In the genomic region with DNA sequence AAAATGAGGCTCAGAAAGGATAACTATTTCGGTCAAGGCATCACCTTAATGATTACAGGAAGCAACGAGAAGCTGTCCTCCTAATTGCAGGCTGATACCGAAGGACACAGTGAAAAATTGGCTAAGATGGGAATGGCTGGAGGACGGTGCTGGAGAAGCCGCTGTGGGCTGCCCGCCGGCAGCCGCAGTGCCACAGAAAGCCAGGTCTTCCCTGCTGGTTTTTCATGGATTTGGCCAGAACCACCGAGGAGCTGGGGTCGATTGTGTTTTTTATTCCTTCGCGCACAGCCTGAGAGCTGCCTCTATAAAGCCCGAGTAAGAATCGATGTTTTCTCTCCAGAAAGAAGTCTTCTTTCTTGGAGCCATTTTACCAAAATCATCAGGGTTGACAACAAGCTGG, we compare ENCODE assay signal across 18 cellular contexts.
DNase-seq lines count a peak whose midpoint lies in the region; ATAC-seq and TF ChIP-seq lines count a peak whose summit lies in the region.
"Had no signal": no experiment of that assay in that cellular context is flagged by ENCODE, and none has a peak within 500 bp of the region (broad histone marks: within the 10 kb centered on the region; RNA-seq: fewer than 3 reads in every experiment).

No MANE protein-coding gene starts in this region.

- no peak overlapping the region for H2BK120ac ChIP-seq in mesendoderm (ENCODE audit: low read depth, low read length)

- H3K27ac Mint-ChIP-seq in activated T-helper 17 cell treated with anti-CD3 and anti-CD28 coated beads, Interleukin-2, amount 50 U/mL, for 72 hours = no peak overlapping the region
- H3K27ac Mint-ChIP-seq: CD4-positive, CD25-positive, alpha-beta regulatory T cell; CD8-positive, alpha-beta memory T cell; HFFc6 had no signal

- no peaks in the 10 kb centered on the region for H3K79me1 ChIP-seq in mesendoderm (ENCODE audit: low read length)

- DNase-seq in cardiac septum (ENCODE audit: low spot score) = peak; percentile 12
- DNase-seq in heart right ventricle = no peak
- DNase-seq in cerebellum (ENCODE audit: low spot score) = peak; percentile 17
- DNase-seq in mesendoderm = no peak
- no peak for DNase-seq in left colon
- no peak for DNase-seq in T-helper 1 cell
- DNase-seq: 8988T; CD4-positive, CD25-positive, alpha-beta regulatory T cell; CD8-positive, alpha-beta memory T cell; COR-L47; DMS 273 treated with DMSO at 0.1 percent for 48 hours; DMS53; DND-41; GDM1; GM23248; HFFc6 had no signal

- no peak for TF ChIP-seq CTCF in heart right ventricle (IDR thresholded peaks at IDR 0.05)

- no peak overlapping the region for H3K9ac ChIP-seq in mesendoderm (ENCODE audit: low read length)
- H3K9ac ChIP-seq: GM23248 had no signal

- no peaks in the 10 kb centered on the region for H3K9me3 ChIP-seq in heart right ventricle

- H3K4me2 ChIP-seq in mesendoderm (ENCODE audit: low read length) = no peak overlapping the region

- H3K4me1 ChIP-seq in heart right ventricle = no peaks in the 10 kb centered on the region
- no peaks in the 10 kb centered on the region for H3K4me1 ChIP-seq in mesendoderm (ENCODE audit: control insufficient read depth, low read depth, low read length)

- H3K27ac ChIP-seq in heart right ventricle (no peak overlapping the region), mesendoderm (ENCODE audit: low read depth, low read length) (no peak overlapping the region)
- H3K27ac ChIP-seq: GM23248 had no signal

- H3K36me3 Mint-ChIP-seq in activated T-helper 17 cell treated with anti-CD3 and anti-CD28 coated beads, Interleukin-2, amount 50 U/mL, for 72 hours (ENCODE audit: low read depth) = no peaks in the 10 kb centered on the region
- H3K36me3 Mint-ChIP-seq: CD4-positive, CD25-positive, alpha-beta regulatory T cell; CD8-positive, alpha-beta memory T cell had no signal

- no peak overlapping the region for H2BK15ac ChIP-seq in mesendoderm (replicated peaks; ENCODE audit: low read depth)

- no peak overlapping the region for H3K18ac ChIP-seq in mesendoderm (ENCODE audit: low read length)

- peaks cover 0 to 59% (median 26%) of the 10 kb centered on the region in 7 donors for H3K27me3 ChIP-seq in heart right ventricle
- H3K27me3 ChIP-seq in mesendoderm (ENCODE audit: insufficient read depth, low read length, poor library complexity) = no peaks in the 10 kb centered on the region

- H2BK5ac ChIP-seq in mesendoderm (ENCODE audit: low read length) = no peak overlapping the region

- intact Hi-C loops in cardiac septum (cut with DNase I) = no loop called here
- intact Hi-C loops in heart right ventricle (cut with DNase I) = no loop called here
- intact Hi-C loops in left colon (cut with DNase I, micrococcal nuclease) = no loop called here

- H3K4me3 ChIP-seq in heart right ventricle = no peak overlapping the region
- H3K4me3 ChIP-seq in mesendoderm (ENCODE audit: low read length) = no peak overlapping the region
- H3K4me3 ChIP-seq: GM23248 had no signal

- H3K23ac ChIP-seq in mesendoderm (ENCODE audit: low read length) = no peak overlapping the region

- no peaks in the 10 kb centered on the region for H3K9me3 Mint-ChIP-seq in activated T-helper 17 cell treated with anti-CD3 and anti-CD28 coated beads, Interleukin-2, amount 50 U/mL, for 72 hours
- H3K9me3 Mint-ChIP-seq: CD4-positive, CD25-positive, alpha-beta regulatory T cell; CD8-positive, alpha-beta memory T cell had no signal

- 71 to 78% methylated on average over 14 of the region's 14 CpGs for WGBS in heart right ventricle, 2 donors
- WGBS in mesendoderm (ENCODE audit: extremely low coverage, insufficient coverage, low lambda C conversion rate) = no CpG with 5 or more reads among the region's 14 CpGs

- H3K36me3 ChIP-seq in heart right ventricle (no peaks in the 10 kb centered on the region), mesendoderm (ENCODE audit: control insufficient read depth, insufficient read depth, low read length) (no peaks in the 10 kb centered on the region)

- no peak for ATAC-seq in heart right ventricle
- no peak for ATAC-seq in left colon
- ATAC-seq in activated T-helper 17 cell treated with anti-CD3 and anti-CD28 coated beads, Interleukin-2, amount 50 U/mL, for 72 hours (replicated peaks) = no peak
- ATAC-seq: HCT116 had no signal

- peak overlapping the region; percentile 31 for H3K56ac ChIP-seq in mesendoderm (ENCODE audit: low read length)

- H4K5ac ChIP-seq in mesendoderm (ENCODE audit: low read length) = no peak overlapping the region

- no peak overlapping the region for H4K8ac ChIP-seq in mesendoderm (ENCODE audit: low read depth, low read length)

- H3K4me1 Mint-ChIP-seq in activated T-helper 17 cell treated with anti-CD3 and anti-CD28 coated beads, Interleukin-2, amount 50 U/mL, for 72 hours = no peaks in the 10 kb centered on the region
- H3K4me1 Mint-ChIP-seq: CD4-positive, CD25-positive, alpha-beta regulatory T cell; CD8-positive, alpha-beta memory T cell had no signal

- no peak overlapping the region for H3K4ac ChIP-seq in mesendoderm (ENCODE audit: low read depth, low read length)

- H3K4me3 Mint-ChIP-seq in activated T-helper 17 cell treated with anti-CD3 and anti-CD28 coated beads, Interleukin-2, amount 50 U/mL, for 72 hours = no peak overlapping the region
- H3K4me3 Mint-ChIP-seq: CD4-positive, CD25-positive, alpha-beta regulatory T cell; CD8-positive, alpha-beta memory T cell; HFFc6 had no signal

- H3K27me3 Mint-ChIP-seq in activated T-helper 17 cell treated with anti-CD3 and anti-CD28 coated beads, Interleukin-2, amount 50 U/mL, for 72 hours = peaks cover 4% of the 10 kb centered on the region
- H3K27me3 Mint-ChIP-seq: CD4-positive, CD25-positive, alpha-beta regulatory T cell had no signal

- H3K79me2 ChIP-seq in mesendoderm (ENCODE audit: control insufficient read depth, insufficient read depth, low read length) = no peaks in the 10 kb centered on the region

- H2AK5ac ChIP-seq in mesendoderm (ENCODE audit: low read length) = no peak overlapping the region

Comparison
In these comparisons a context has a peak if more than half of its experiments do, and no peak if none do; other contexts are left out.
1. DNase-seq: peak in cardiac septum (single experiment) and cerebellum (single experiment); none in heart right ventricle (0 of 2), mesendoderm (single experiment), left colon (0 of 2) and T-helper 1 cell (0 of 5).